ENCODE assay signal across 9 cellular contexts in the genomic region with DNA sequence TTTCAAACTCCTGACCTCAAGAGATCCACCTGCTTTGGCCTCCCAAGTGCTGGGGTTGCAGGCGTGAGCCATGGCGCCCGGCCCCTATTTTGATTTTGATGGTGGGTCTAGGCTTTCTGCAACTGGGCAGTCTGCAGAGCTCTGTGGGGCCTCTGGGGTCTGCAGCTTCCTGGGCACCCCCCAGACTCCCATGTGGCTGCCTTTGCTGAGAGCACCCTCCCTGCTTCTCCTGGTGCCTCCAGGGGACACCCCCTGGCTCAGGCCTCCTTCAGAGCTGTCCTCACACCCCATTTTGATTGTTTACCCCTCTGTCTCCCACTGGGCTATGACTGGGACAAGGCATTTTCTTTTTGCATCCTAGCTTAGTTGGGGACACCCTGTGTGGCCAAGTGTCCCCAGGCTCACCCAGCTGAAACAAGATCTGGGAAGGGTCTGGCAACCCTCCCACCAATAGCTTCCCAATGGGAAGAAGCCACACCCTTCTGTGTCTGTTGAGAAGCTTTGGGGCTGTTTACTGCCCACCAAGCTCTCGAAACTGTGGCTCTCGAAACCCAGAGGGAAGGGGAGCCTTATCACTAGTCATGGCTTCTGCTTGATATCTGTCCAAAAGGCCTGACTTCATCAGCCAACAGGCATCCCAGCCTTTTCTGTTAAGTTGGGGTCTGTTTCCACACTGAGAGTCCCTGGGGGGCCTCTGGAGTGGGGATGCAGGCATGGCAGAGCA.
DNase-seq lines count a peak whose midpoint lies in the region; ATAC-seq, FAIRE-seq and TF ChIP-seq lines count a peak whose summit lies in the region.
"Had no signal": no experiment of that assay in that cellular context is flagged by ENCODE, and none has a peak within 500 bp of the region (broad histone marks: within the 10 kb centered on the region; RNA-seq: fewer than 3 reads in every experiment).

No MANE protein-coding gene starts in this region.

- no peak for TF ChIP-seq POLR2A in gastrocnemius medialis (IDR thresholded peaks at IDR 0.05)

- H3K27ac ChIP-seq in Panc1 (ENCODE audit: low read length) = peak overlapping the region; percentile 70
- H3K27ac ChIP-seq in heart right ventricle = peak overlapping the region; percentile 90 to 99 (median 96)
- peak overlapping the region; percentile 83 to 94 (median 88) for H3K27ac ChIP-seq in gastrocnemius medialis

- no peaks in the 10 kb centered on the region for H3K9me3 ChIP-seq in Panc1 (ENCODE audit: control insufficient read depth, insufficient read depth, low read depth, low read length)
- H3K9me3 ChIP-seq in heart right ventricle = no peaks in the 10 kb centered on the region
- no peaks in the 10 kb centered on the region for H3K9me3 ChIP-seq in gastrocnemius medialis

- 63 to 66% methylated on average over 5 of the region's 5 CpGs for WGBS in heart right ventricle, 2 donors

- in situ Hi-C loops in G401 (cut with HindIII; ENCODE audit: low sequenced_read_pairs) (no loop called here), Panc1 (cut with HindIII; ENCODE audit: low pct_unique_long_range_greater_than_20kb, low sequenced_read_pairs) (no loop called here), gastrocnemius medialis (cut with MboI; ENCODE audit: low sequenced_read_pairs in 4 of 4) (no loop called here)

- no peak for ATAC-seq in Panc1
- ATAC-seq in heart right ventricle = peak in 2 of 8 donors; percentile 9 to 10
- peak in 1 of 2 donors; percentile 10 for ATAC-seq in gastrocnemius medialis
- ATAC-seq in GM19351 (IDR thresholded peaks at IDR 0.05; ENCODE audit: unreplicated experiment) = no peak
- no peak for ATAC-seq in GM18520 (IDR thresholded peaks at IDR 0.05; ENCODE audit: unreplicated experiment)

- FAIRE-seq in GM19239 (lab: Jason Lieb, UNC) = no peak
- FAIRE-seq: GM12878 had no signal

- DNase-seq in G401 (ENCODE audit: low spot score) (peak; percentile 34), Panc1 (ENCODE audit: low read depth, low spot score) (no peak), heart right ventricle (no peak), gastrocnemius medialis (no peak), GM19239 (ENCODE audit: insufficient read length, low spot score) (no peak)
- DNase-seq in stimulated activated naive CD4-positive, alpha-beta T cell (lab: John Stamatoyannopoulos, UW) = no peak

- H3K4me3 ChIP-seq in Panc1 (ENCODE audit: low read depth in 2 of 2, low read length in 2 of 2) = peak overlapping the region in 1 of 2 experiments; percentile 36; a peak in 1 of 4 replicates
- peak overlapping the region in 9 of 10 donors; percentile 52 to 75 (median 62) for H3K4me3 ChIP-seq in heart right ventricle
- H3K4me3 ChIP-seq in gastrocnemius medialis = peak overlapping the region; percentile 63 to 98 (median 71)

- CTCF ChIA-PET in Panc1 (lab: Charles Lee) = no interaction called here

- H3K4me1 ChIP-seq in Panc1 (ENCODE audit: control insufficient read depth, insufficient read depth, low read length) (peaks cover 10% of the 10 kb centered on the region), heart right ventricle (peaks cover 6 to 22% (median 17%) of the 10 kb centered on the region in 9 donors), gastrocnemius medialis (peaks cover 8 to 17% of the 10 kb centered on the region in 2 donors)

- POLR2A ChIA-PET in Panc1 (lab: Charles Lee) = interaction anchor here (0.6 kb wide), 2 partner anchors 8 to 243 kb away, joined by 3 read pairs; no protein-coding TSS in a partner anchor

- BruUV-seq in Panc1 (replicated peaks; lab: Mats Ljungman, UMichigan) = no TSS peak

- H3K36me3 ChIP-seq in Panc1 (ENCODE audit: control insufficient read depth, insufficient read depth, low read length) = no peaks in the 10 kb centered on the region
- H3K36me3 ChIP-seq in heart right ventricle = no peaks in the 10 kb centered on the region
- no peaks in the 10 kb centered on the region for H3K36me3 ChIP-seq in gastrocnemius medialis

- TF ChIP-seq CTCF in Panc1 (IDR thresholded peaks at IDR 0.05) (no peak), heart right ventricle (IDR thresholded peaks at IDR 0.05) (no peak), gastrocnemius medialis (IDR thresholded peaks at IDR 0.05 in 4 of 5, conservative IDR thresholded peaks at IDR 0.05 in 1 of 5) (no peak)

- intact Hi-C loops in Panc1 (cut with micrococcal nuclease; ENCODE audit: unreplicated experiment) (no loop called here), heart right ventricle (cut with DNase I) (loop anchor here in 2 of 10 donors (1.0 to 10.0 kb wide), 4 partner anchors 45 to 208 kb away; partner anchors contain the start of gene IER5L (in 1 of the 2)), gastrocnemius medialis (cut with DNase I; ENCODE audit: low total_unique reads) (loop anchor here (1.0 to 10.0 kb wide), 4 partner anchors 26 to 204 kb away; partner anchors contain the start of gene IER5L)

- H3K27me3 ChIP-seq in Panc1 (ENCODE audit: control insufficient read depth, insufficient read depth, low read length) = no peaks in the 10 kb centered on the region
- no peaks in the 10 kb centered on the region for H3K27me3 ChIP-seq in heart right ventricle
- no peaks in the 10 kb centered on the region for H3K27me3 ChIP-seq in gastrocnemius medialis
